Comparison of ENCODE assay signal across 11 cellular contexts in the genomic region with DNA sequence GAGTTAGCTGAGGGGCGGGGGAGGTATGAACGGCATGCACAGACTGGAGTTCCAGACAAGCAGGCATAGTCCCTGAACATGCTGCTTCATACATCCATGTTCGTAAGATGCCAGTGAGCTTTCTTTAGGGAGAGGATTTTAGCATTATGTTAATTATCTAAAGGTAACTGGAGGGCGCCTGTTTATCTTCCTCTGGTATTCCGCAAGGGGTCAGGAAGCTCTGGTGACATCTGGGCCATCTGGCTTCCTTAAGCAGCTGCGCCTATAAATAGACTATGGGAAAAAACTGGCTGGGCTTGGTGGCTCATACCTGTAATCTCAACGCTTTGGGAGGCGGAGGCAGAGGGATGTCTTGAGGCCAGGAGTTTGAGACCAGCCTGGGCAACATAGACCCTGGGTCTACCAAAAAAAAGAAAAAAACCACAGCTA. TPM values are rescaled to one million over a fixed set of nuclear protein-coding genes. Genes with fewer than 3 reads are reported as not detected.
DNase-seq lines count a peak whose midpoint lies in the region; ATAC-seq, FAIRE-seq and TF ChIP-seq lines count a peak whose summit lies in the region.
"Had no signal": no experiment of that assay in that cellular context is flagged by ENCODE, and none has a peak within 500 bp of the region (broad histone marks: within the 10 kb centered on the region; RNA-seq: fewer than 3 reads in every experiment).

No MANE protein-coding gene starts in this region.

- H3K27ac Mint-ChIP-seq in IgD-negative memory B cell (peak overlapping the region in 2 of 3 donors; percentile 81 to 87), naive B cell (peak overlapping the region in 3 of 6 donors; percentile 32 to 95 (median 63))

- H3K4me2 ChIP-seq in K562 (ENCODE audit: insufficient read depth, low read length), result peak overlapping the region; percentile 13; the same call in 1 of the 2 replicates

- no TSS peak for BruUV-seq in K562 (replicated peaks; lab: Mats Ljungman, UMichigan)

- TF ChIP-seq EP300 in K562 (IDR thresholded peaks at IDR 0.05; ENCODE audit: low read length), result peak; percentile 54; the same call in 1 of the 2 replicates

- peak in 1 of 3 experiments; percentile 19; a peak in 2 of 6 replicates for TF ChIP-seq CTCF in K562 (IDR thresholded peaks at IDR 0.05 in 2 of 3, conservative IDR thresholded peaks at IDR 0.05 in 1 of 3; ENCODE audit: insufficient read depth in 2 of 3, low read depth in 1 of 3, low read length in 3 of 3)

- H3K27me3 Mint-ChIP-seq in IgD-negative memory B cell (no peaks in the 10 kb centered on the region), naive B cell (no peaks in the 10 kb centered on the region)

- H3K9me3 Mint-ChIP-seq in IgD-negative memory B cell (no peaks in the 10 kb centered on the region), naive B cell (no peaks in the 10 kb centered on the region)

- no peak overlapping the region; a peak in 2 of 4 replicates for H3K9ac ChIP-seq in K562 (ENCODE audit: insufficient read depth in 1 of 2, low read depth in 2 of 2, low read length in 2 of 2)

- CTCF ChIA-PET in K562 (lab: Yijun Ruan, JAX; ENCODE audit: low intra/inter-chr PET ratio), result no interaction called here

- ATAC-seq in K562 (peak; percentile 31), naive B cell (ENCODE audit: low read depth in 2 of 2) (no peak), HG02970 (IDR thresholded peaks at IDR 0.05; ENCODE audit: low FRiP score, unreplicated experiment) (no peak)
- ATAC-seq: lower lobe of right lung had no signal

- H3K27ac ChIP-seq in K562 (ENCODE audit: extremely low read depth, low read depth, low read length), result peak overlapping the region; percentile 91; the same call in 2 of the 3 replicates
- H3K27ac ChIP-seq: lower lobe of right lung, vagina had no signal

- H3K9me3 ChIP-seq in K562 (replicated peaks; ENCODE audit: control insufficient read depth, insufficient read depth, low read depth, low read length), result no peaks in the 10 kb centered on the region
- H3K9me3 ChIP-seq: lower lobe of right lung, vagina had no signal

- WGBS in K562 (ENCODE audit: insufficient coverage, low coverage, missing lambda C conversion rate), result 3% methylated on average over 8 of the region's 8 CpGs

- peak; percentile 64 for FAIRE-seq in K562 (lab: Jason Lieb, UNC)

- no peak overlapping the region for H2AFZ ChIP-seq in K562 (ENCODE audit: low read depth, low read length)

- peaks cover 33% of the 10 kb centered on the region for H3K79me2 ChIP-seq in K562 (ENCODE audit: control insufficient read depth, insufficient read depth, low read length)

- H3K4me1 Mint-ChIP-seq in IgD-negative memory B cell (peaks cover 19 to 26% (median 19%) of the 10 kb centered on the region in 3 donors), naive B cell (peaks cover 11 to 36% (median 12%) of the 10 kb centered on the region in 3 donors)

- TF ChIP-seq POLR2A in K562 (conservative IDR thresholded peaks at IDR 0.05), result peak; percentile 24; the same call in 1 of the 2 replicates

- peak; percentile 76 for DNase-seq in DMS 273 treated with DMSO at 0.1 percent for 48 hours (lab: John Stamatoyannopoulos, UW)
- DNase-seq in K562 (ENCODE audit: extremely low read depth in 1 of 4, low spot score in 3 of 4), result peak in 2 of 4 experiments; percentile 53 to 86
- DNase-seq in naive B cell, result no peak
- DNase-seq in DMS153 treated with DMSO at 0.1 percent for 48 hours (lab: John Stamatoyannopoulos, UW; ENCODE audit: unreplicated experiment), result no peak
- DNase-seq in activated naive CD4-positive, alpha-beta T cell (lab: John Stamatoyannopoulos, UW), result no peak
- DNase-seq: activated CD4-positive, alpha-beta T cell treated with anti-CD3 and anti-CD28 coated beads, Interleukin-2, amount 50 U/mL, for 4 hours; effector CD8-positive, alpha-beta T cell; lower lobe of right lung had no signal

- H3K4me3 Mint-ChIP-seq in IgD-negative memory B cell (peak overlapping the region in 3 of 4 donors; percentile 43 to 98 (median 76)), naive B cell (peak overlapping the region; percentile 61 to 99 (median 88))

- in situ Hi-C loops in K562 (cut with MboI), result no loop called here

- H3K36me3 Mint-ChIP-seq in IgD-negative memory B cell (peaks cover 2% of the 10 kb centered on the region), naive B cell (no peaks in the 10 kb centered on the region)

- peaks cover 53% of the 10 kb centered on the region for H3K36me3 ChIP-seq in K562 (ENCODE audit: control insufficient read depth, insufficient read depth, low read length)

- no peak overlapping the region for H3K4me3 ChIP-seq in K562
- H3K4me3 ChIP-seq: lower lobe of right lung had no signal

- H4K20me1 ChIP-seq in K562 (replicated peaks; ENCODE audit: control insufficient read depth, insufficient read depth, low read length), result no peaks in the 10 kb centered on the region

- peaks cover 19 to 32% of the 10 kb centered on the region in 2 experiments for H3K4me1 ChIP-seq in K562 (replicated peaks in 1 of 2; ENCODE audit: control insufficient read depth in 2 of 2, insufficient read depth in 2 of 2, low read length in 2 of 2)

- H3K27me3 ChIP-seq in K562 (ENCODE audit: control insufficient read depth in 2 of 2, insufficient read depth in 2 of 2, low read length in 2 of 2), result no peaks in the 10 kb centered on the region
- H3K27me3 ChIP-seq: vagina had no signal

- no peaks in the 10 kb centered on the region for H3K9me1 ChIP-seq in K562 (ENCODE audit: control insufficient read depth, insufficient read depth, low read length)

- POLR2A ChIA-PET in K562 (lab: Yijun Ruan, JAX), result interaction anchor here (0.5 to 1.8 kb wide), 7 partner anchors 8 to 58 kb away, joined by 3 to 6 read pairs (median 4); a partner anchor contains a TSS

- TF ChIP-seq RAD21 in K562 (CRISPR knock-in tag; conservative IDR thresholded peaks at IDR 0.05 in 1 of 2, IDR thresholded peaks at IDR 0.05 in 1 of 2), result no peak

- intact Hi-C loops in K562 (cut with micrococcal nuclease), result loop anchor here (2.0 to 5.0 kb wide), 2 partner anchors 59 to 90 kb away; a partner anchor contains a TSS

TF ChIP-seq in K562, 482 proteins besides CTCF, POLR2A, EP300 and RAD21 (continues in another document):
- TF ChIP-seq TBL1XR1 (IDR thresholded peaks at IDR 0.05; ENCODE audit: low read length in 2 of 2) (peak in 1 of 2 experiments; percentile 85; a peak in 2 of 4 replicates), ETV5 (CRISPR knock-in tag; IDR thresholded peaks at IDR 0.05; ENCODE audit: low read depth) (no peak), ZNF384 (IDR thresholded peaks at IDR 0.05; ENCODE audit: low read depth, low read length) (peak; percentile 76), ELF2 (CRISPR knock-in tag; IDR thresholded peaks at IDR 0.05) (no peak), DPF2 (IDR thresholded peaks at IDR 0.05) (peak; percentile 72)

RNA-seq across cellular contexts. Expression of a gene that starts 1.5 kb away (rescaled TPM):
- 15.5 TPM for polyA plus RNA-seq in IgD-negative memory B cell
- 64.2 and 108 TPM in 2 replicates for total RNA-seq in K562 (2011; cell fraction: chromatin; rRNA removed; ENCODE audit: low replicate concordance)
- 35.4 and 44.9 TPM in 2 replicates for total RNA-seq in K562 (2011; cell fraction: nucleolus; rRNA removed)
- 59.8 and 82.0 TPM in 2 replicates for total RNA-seq in K562 (2011; cell fraction: nucleoplasm; rRNA removed)
- 68.8 and 69.6 TPM in 2 replicates for total RNA-seq in K562 (2014; rRNA removed)
- total RNA-seq in K562 (2014; rRNA removed; fragmentation: Illumina TruSeq; extraction: Trizol), result 75.5 and 81.7 TPM in 2 replicates
- total RNA-seq in K562 (2015; rRNA removed; fragmentation: Illumina TruSeq; extraction: Trizol), result 52.7 and 53.0 TPM in 2 replicates
- 81.4 and 85.9 TPM in 2 replicates for total RNA-seq in K562 (2021)
- polyA plus RNA-seq in K562 (2011; rRNA removed), result 76.6 and 99.4 TPM in 2 replicates
- 45.7 and 49.8 TPM in 2 replicates for polyA plus RNA-seq in K562 (2011; cell fraction: cytosol; rRNA removed)
- polyA plus RNA-seq in K562 (2011; cell fraction: nucleus; rRNA removed), result 61.1 and 62.7 TPM in 2 replicates
- 49.0 and 61.2 TPM in 2 replicates for polyA plus RNA-seq in K562 (2012)
- polyA plus RNA-seq in K562 (2014; fragmentation: Illumina TruSeq; extraction: Trizol), result 53.4 and 66.5 TPM in 2 replicates
- polyA plus RNA-seq in K562 (2014; fragmentation: Nextera tagmentation; extraction: Ambion mirVana), result 10 to 100 TPM; 24.4 to 31.0 TPM
- polyA plus RNA-seq in K562 (2014; rRNA removed), result 54.8 and 63.4 TPM in 2 replicates
- 74.7 and 82.1 TPM in 2 replicates for polyA minus RNA-seq in K562 (2011; rRNA and poly(A)+ RNA removed)
- polyA minus RNA-seq in K562 (2011; cell fraction: cytosol; rRNA and poly(A)+ RNA removed), result 41.8 and 46.7 TPM in 2 replicates
- polyA minus RNA-seq in K562 (2011; cell fraction: nucleus; rRNA and poly(A)+ RNA removed), result 35.5 and 53.4 TPM in 2 replicates
- 10 to 100 TPM in 5 of 6 donors, 1 to 10 TPM in 1; 6.6 to 18.8 (median 16.4) TPM for polyA plus RNA-seq in naive B cell (ENCODE audit: low read depth in 6 of 6)

RNA-seq across cellular contexts. Expression of a gene that starts 58.9 kb away (rescaled TPM):
- polyA plus RNA-seq in IgD-negative memory B cell (21.4 TPM), K562 (2011; rRNA removed) (15.4 and 19.2 TPM in 2 replicates), K562 (2014; fragmentation: Illumina TruSeq; extraction: Trizol) (13.4 and 16.9 TPM in 2 replicates), K562 (2014; fragmentation: Nextera tagmentation; extraction: Ambion mirVana) (1 to 10 TPM; 6.2 to 7.1 TPM), K562 (2014; rRNA removed) (13.0 and 13.5 TPM in 2 replicates), naive B cell (ENCODE audit: low read depth in 6 of 6) (10 to 100 TPM; 10.9 to 18.1 (median 13.4) TPM)
- 25.9 and 57.4 TPM in 2 replicates for total RNA-seq in K562 (2011; cell fraction: chromatin; rRNA removed; ENCODE audit: low replicate concordance)
- 17.8 and 19.2 TPM in 2 replicates for total RNA-seq in K562 (2011; cell fraction: nucleolus; rRNA removed)
- total RNA-seq in K562 (2011; cell fraction: nucleoplasm; rRNA removed), result 40.3 and 64.1 TPM in 2 replicates
- total RNA-seq in K562 (2014; rRNA removed) (11.6 and 12.1 TPM in 2 replicates), K562 (2014; rRNA removed; fragmentation: Illumina TruSeq; extraction: Trizol) (22.0 and 22.9 TPM in 2 replicates), K562 (2015; rRNA removed; fragmentation: Illumina TruSeq; extraction: Trizol) (20.2 and 24.0 TPM in 2 replicates), K562 (2021) (15.2 and 16.2 TPM in 2 replicates)
- polyA plus RNA-seq in K562 (2011; cell fraction: cytosol; rRNA removed), result 5.5 and 7.4 TPM in 2 replicates
- polyA plus RNA-seq in K562 (2011; cell fraction: nucleus; rRNA removed), result 19.2 and 26.7 TPM in 2 replicates
- 13.1 and 13.6 TPM in 2 replicates for polyA plus RNA-seq in K562 (2012)
- 16.7 and 18.0 TPM in 2 replicates for polyA minus RNA-seq in K562 (2011; rRNA and poly(A)+ RNA removed)
- 6.3 and 6.8 TPM in 2 replicates for polyA minus RNA-seq in K562 (2011; cell fraction: cytosol; rRNA and poly(A)+ RNA removed)
- polyA minus RNA-seq in K562 (2011; cell fraction: nucleus; rRNA and poly(A)+ RNA removed), result 25.3 and 28.0 TPM in 2 replicates
